Comparison of ENCODE assay signal across 9 cellular contexts in genomic region chr1:110787328-110788071, GRCh38.
DNase-seq lines count a peak whose midpoint lies in the region; ATAC-seq, FAIRE-seq and TF ChIP-seq lines count a peak whose summit lies in the region.
"Had no signal": no experiment of that assay in that cellular context is flagged by ENCODE, and none has a peak within 500 bp of the region (broad histone marks: within the 10 kb centered on the region; RNA-seq: fewer than 3 reads in every experiment).

No MANE protein-coding gene starts in this region.

- no peak overlapping the region for H3K4me3 Mint-ChIP-seq in osteocyte (ENCODE audit: unreplicated experiment)

- no peaks in the 10 kb centered on the region for H3K9me3 Mint-ChIP-seq in osteocyte (ENCODE audit: unreplicated experiment)

- H2AFZ ChIP-seq in KMS-11 (ENCODE audit: low read depth): peak overlapping the region; percentile 12

- ATAC-seq in GM21529 (IDR thresholded peaks at IDR 0.05; ENCODE audit: unreplicated experiment): peak; percentile 80

- H3K4me2 ChIP-seq in KMS-11: peak overlapping the region; percentile 60

- H3K27ac ChIP-seq in KMS-11: peak overlapping the region; percentile 66
- H3K27ac ChIP-seq: epithelial cell of prostate had no signal

- no peak for DNase-seq in GM18507 (ENCODE audit: extremely low spot score, insufficient read length, low read depth)
- peak; percentile 74 for DNase-seq in germinal center (ENCODE audit: low spot score)
- DNase-seq in hypothalamus (lab: John Stamatoyannopoulos, UW): no peak
- no peak for DNase-seq in cardiac septum (ENCODE audit: low spot score)
- no peak for DNase-seq in osteocyte (ENCODE audit: extremely low spot score, unreplicated experiment)
- DNase-seq in NCI-H2029 treated with DMSO at 0.1 percent for 48 hours (lab: John Stamatoyannopoulos, UW): no peak

- H3K4me1 Mint-ChIP-seq in osteocyte (ENCODE audit: unreplicated experiment): no peaks in the 10 kb centered on the region

- no peaks in the 10 kb centered on the region for H3K27me3 Mint-ChIP-seq in osteocyte (ENCODE audit: unreplicated experiment)

- no peaks in the 10 kb centered on the region for H3K79me2 ChIP-seq in KMS-11 (ENCODE audit: insufficient read depth, low read depth)

- no peaks in the 10 kb centered on the region for H4K20me1 ChIP-seq in KMS-11 (ENCODE audit: insufficient read depth)

- no peaks in the 10 kb centered on the region for H3K27me3 ChIP-seq in KMS-11 (ENCODE audit: insufficient read depth, low read depth)

- no peak overlapping the region; the same call in 1 of the 2 replicates for H3K9ac ChIP-seq in KMS-11

- FAIRE-seq in GM18507 (lab: Jason Lieb, UNC): peak; percentile 94

- H3K36me3 Mint-ChIP-seq in osteocyte (ENCODE audit: unreplicated experiment): no peaks in the 10 kb centered on the region

- TF ChIP-seq CTCF in KMS-11 (conservative IDR thresholded peaks at IDR 0.05; ENCODE audit: low read depth, low read length) (no peak), osteocyte (IDR thresholded peaks at IDR 0.05) (no peak)

- H3K27ac Mint-ChIP-seq in osteocyte (ENCODE audit: unreplicated experiment): no peak overlapping the region

- H3K36me3 ChIP-seq in KMS-11 (ENCODE audit: insufficient read depth): no peaks in the 10 kb centered on the region

- peaks cover 37% of the 10 kb centered on the region for H3K4me1 ChIP-seq in KMS-11 (ENCODE audit: low read depth, poor library complexity, severe bottlenecking)

- intact Hi-C loops in cardiac septum (cut with DNase I): loop anchor here (10.0 kb wide), 1 partner anchor 263 kb away; no protein-coding TSS in a partner anchor

- H3K4me3 ChIP-seq in KMS-11 (IDR thresholded peaks at IDR 0.05; ENCODE audit: insufficient read depth, low read depth, low read length): no peak overlapping the region
